ENCODE assay signal across 1 cellular context in genomic region chr19:11699931-11700794, GRCh38.
TF ChIP-seq lines count a peak whose summit lies in the region.

No MANE protein-coding gene starts in this region.

TF ChIP-seq in H1, 55 proteins besides CTCF, POLR2A, EP300 and RAD21:
- TF ChIP-seq BCL11A (IDR thresholded peaks at IDR 0.05; ENCODE audit: low read depth in 2 of 2, low read length in 2 of 2), result no peak
- TF ChIP-seq SUZ12 (IDR thresholded peaks at IDR 0.05; ENCODE audit: low read length), result no peak
- TF ChIP-seq SP4 (IDR thresholded peaks at IDR 0.05; ENCODE audit: low read length), result no peak
